20 cellular contexts compared by ENCODE assay signal in the genomic region with DNA sequence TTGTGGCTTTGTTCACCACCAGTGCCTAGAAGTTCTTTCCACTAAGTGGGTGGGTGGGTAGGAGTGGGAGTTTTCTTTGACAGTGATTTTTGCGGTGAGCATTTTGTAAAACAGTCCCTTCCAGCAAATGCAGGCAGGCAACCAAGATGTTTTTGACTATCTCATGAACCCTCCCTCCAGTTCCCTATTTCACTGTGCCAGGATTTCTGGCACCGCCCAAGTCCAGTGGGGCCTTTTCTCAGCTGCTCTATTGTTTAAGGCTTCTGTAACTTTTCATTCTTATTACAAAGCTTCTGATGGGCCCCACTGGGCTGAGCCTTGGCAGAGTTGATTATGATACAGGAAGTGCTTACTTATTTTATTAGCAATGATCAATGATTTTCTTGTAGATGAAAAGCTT.
"Had no signal": no experiment of that assay in that cellular context is flagged by ENCODE, and none has a peak within 500 bp of the region (broad histone marks: within the 10 kb centered on the region; RNA-seq: fewer than 3 reads in every experiment).

No MANE protein-coding gene starts in this region.

- H3K4me1 Mint-ChIP-seq: activated CD8-positive, alpha-beta memory T cell treated with anti-CD3 and anti-CD28 coated beads, Interleukin-2, amount 10 ng/mL, durations not matched to agents 7 days and 5 days; activated naive CD4-positive, alpha-beta T cell treated with anti-CD3 and anti-CD28 coated beads, Interleukin-2, amount 10 ng/mL, durations not matched to agents 7 days and 5 days had no signal

- H3K27me3 ChIP-seq: ascending aorta, breast epithelium, dorsolateral prefrontal cortex, gastroesophageal sphincter, heart right ventricle, testis, upper lobe of left lung had no signal

- H3K36me3 ChIP-seq: ascending aorta, breast epithelium, gastroesophageal sphincter, heart right ventricle, upper lobe of left lung had no signal

- H3K36me3 Mint-ChIP-seq: activated CD4-positive, alpha-beta memory T cell treated with anti-CD3 and anti-CD28 coated beads for 36 hours; activated CD8-positive, alpha-beta memory T cell treated with anti-CD3 and anti-CD28 coated beads, Interleukin-2, amount 10 ng/mL, durations not matched to agents 7 days and 5 days; activated naive CD4-positive, alpha-beta T cell treated with anti-CD3 and anti-CD28 coated beads, Interleukin-2, amount 10 ng/mL, durations not matched to agents 7 days and 5 days had no signal

- H3K27ac ChIP-seq: ascending aorta, breast epithelium, dorsolateral prefrontal cortex, gastroesophageal sphincter, testis, upper lobe of left lung, VCaP had no signal

- H3K4me3 Mint-ChIP-seq: activated CD4-positive, alpha-beta memory T cell treated with anti-CD3 and anti-CD28 coated beads for 36 hours; activated CD8-positive, alpha-beta memory T cell treated with anti-CD3 and anti-CD28 coated beads, Interleukin-2, amount 10 ng/mL, durations not matched to agents 7 days and 5 days; activated naive CD4-positive, alpha-beta T cell treated with anti-CD3 and anti-CD28 coated beads, Interleukin-2, amount 10 ng/mL, durations not matched to agents 7 days and 5 days; endodermal cell; stimulated activated naive CD8-positive, alpha-beta T cell treated with anti-CD3 and anti-CD28 coated beads, Interleukin-15, amount 100 ng/mL, for 72 hours had no signal

- H3K9me3 Mint-ChIP-seq: activated CD4-positive, alpha-beta memory T cell treated with anti-CD3 and anti-CD28 coated beads for 36 hours; activated naive CD4-positive, alpha-beta T cell treated with anti-CD3 and anti-CD28 coated beads, Interleukin-2, amount 10 ng/mL, durations not matched to agents 7 days and 5 days; activated T-helper 2 cell treated with anti-CD3 and anti-CD28 coated beads, Interferon-gamma antibody, Interleukin-2, Interleukin-4, amounts not matched to agents 10 μg/mL and 5 μg/mL and 100 μg/mL, durations not matched to agents 14 hours and 24 hours and 36 hours; endodermal cell; stimulated activated naive CD8-positive, alpha-beta T cell treated with anti-CD3 and anti-CD28 coated beads, Interleukin-15, amount 100 ng/mL, for 72 hours had no signal

- H3K27me3 Mint-ChIP-seq: stimulated activated naive CD8-positive, alpha-beta T cell treated with anti-CD3 and anti-CD28 coated beads, Interleukin-15, amount 100 ng/mL, for 72 hours had no signal

- H3K4me1 ChIP-seq: ascending aorta, breast epithelium, gastroesophageal sphincter, upper lobe of left lung had no signal

- DNase-seq: activated CD4-positive, alpha-beta memory T cell treated with anti-CD3 and anti-CD28 coated beads for 36 hours; activated CD4-positive, alpha-beta T cell treated with anti-CD3 and anti-CD28 coated beads for 1 hour; activated CD8-positive, alpha-beta memory T cell treated with anti-CD3 and anti-CD28 coated beads, Interleukin-2, amount 10 ng/mL, durations not matched to agents 7 days and 5 days; activated naive CD4-positive, alpha-beta T cell treated with anti-CD3 and anti-CD28 coated beads, Interleukin-2, amount 10 ng/mL, durations not matched to agents 7 days and 5 days; activated T-cell treated with anti-CD3 and anti-CD28 coated beads, Interleukin-2, amount 50 U/mL, for 1 hour; dorsolateral prefrontal cortex; endodermal cell; heart right ventricle; mammary epithelial cell; posterior cingulate gyrus; retina; small intestine; stimulated activated naive CD8-positive, alpha-beta T cell treated with anti-CD3 and anti-CD28 coated beads, Interleukin-15, amount 100 ng/mL, for 72 hours; testis had no signal

- ATAC-seq: activated CD8-positive, alpha-beta memory T cell treated with anti-CD3 and anti-CD28 coated beads, Interleukin-2, amount 10 ng/mL, durations not matched to agents 7 days and 5 days; gastroesophageal sphincter; stimulated activated naive CD8-positive, alpha-beta T cell treated with anti-CD3 and anti-CD28 coated beads, Interleukin-15, amount 100 ng/mL, for 72 hours had no signal

- H3K9me3 ChIP-seq: ascending aorta, breast epithelium, gastroesophageal sphincter, heart right ventricle, testis, upper lobe of left lung had no signal

- H3K4me3 ChIP-seq: ascending aorta, breast epithelium, dorsolateral prefrontal cortex, gastroesophageal sphincter, heart right ventricle, testis, upper lobe of left lung had no signal

- H3K27ac Mint-ChIP-seq: activated CD4-positive, alpha-beta memory T cell treated with anti-CD3 and anti-CD28 coated beads for 36 hours; activated CD8-positive, alpha-beta memory T cell treated with anti-CD3 and anti-CD28 coated beads, Interleukin-2, amount 10 ng/mL, durations not matched to agents 7 days and 5 days; activated naive CD4-positive, alpha-beta T cell treated with anti-CD3 and anti-CD28 coated beads, Interleukin-2, amount 10 ng/mL, durations not matched to agents 7 days and 5 days; activated T-helper 2 cell treated with anti-CD3 and anti-CD28 coated beads, Interferon-gamma antibody, Interleukin-2, Interleukin-4, amounts not matched to agents 10 μg/mL and 5 μg/mL and 100 μg/mL, durations not matched to agents 14 hours and 24 hours and 36 hours; endodermal cell; stimulated activated naive CD8-positive, alpha-beta T cell treated with anti-CD3 and anti-CD28 coated beads, Interleukin-15, amount 100 ng/mL, for 72 hours had no signal
